In genomic region chr3:129827765-129828164, GRCh38 we compare ENCODE assay signal across 9 cellular contexts.
DNase-seq lines count a peak whose midpoint lies in the region; ATAC-seq and TF ChIP-seq lines count a peak whose summit lies in the region.
"Had no signal": no experiment of that assay in that cellular context is flagged by ENCODE, and none has a peak within 500 bp of the region (broad histone marks: within the 10 kb centered on the region; RNA-seq: fewer than 3 reads in every experiment).

No MANE protein-coding gene starts in this region.

- no peaks in the 10 kb centered on the region for H3K36me3 ChIP-seq in uterus

- TF ChIP-seq CTCF in GM10266 (IDR thresholded peaks at IDR 0.05; ENCODE audit: control insufficient read depth, insufficient read depth, low read depth, missing control alignments) (no peak), uterus (IDR thresholded peaks at IDR 0.05) (no peak)

- intact Hi-C loops in uterus (cut with DNase I; ENCODE audit: low total_unique reads) = loop anchor here (10.0 kb wide), 1 partner anchor 343 kb away; no protein-coding TSS in a partner anchor

- no peak overlapping the region for H3K27ac ChIP-seq in uterus

- no peak for TF ChIP-seq POLR2A in uterus (IDR thresholded peaks at IDR 0.05)

- peak; percentile 57 for ATAC-seq in GM21526 (IDR thresholded peaks at IDR 0.05; ENCODE audit: low FRiP score, unreplicated experiment)
- ATAC-seq: left colon had no signal

- no peaks in the 10 kb centered on the region for H3K4me1 ChIP-seq in uterus

- DNase-seq in GM10266 (ENCODE audit: extremely low spot score) (peak; percentile 22), MV-4-11 (lab: John Stamatoyannopoulos, UW) (peak; percentile 41), ACHN (no peak), uterus (no peak), RPMI8226 (no peak), NCI-H2196 (lab: John Stamatoyannopoulos, UW; ENCODE audit: unreplicated experiment) (no peak)
- DNase-seq in effector CD4-positive, alpha-beta T cell = peak; percentile 14

- in situ Hi-C loops in ACHN (cut with HindIII; ENCODE audit: low pct_ligation_motif_present, low pct_unique_long_range_greater_than_20kb, low sequenced_read_pairs) = loop anchor here (25.0 kb wide), 1 partner anchor 165 kb away; no protein-coding TSS in a partner anchor

- no peaks in the 10 kb centered on the region for H3K27me3 ChIP-seq in uterus

- H3K4me3 ChIP-seq in uterus = no peak overlapping the region

- no peaks in the 10 kb centered on the region for H3K9me3 ChIP-seq in uterus

Comparison
In these comparisons a context has a peak if more than half of its experiments do, and no peak if none do; other contexts are left out.
1. DNase-seq: peak in GM10266 (single experiment), MV-4-11 (single experiment) and effector CD4-positive, alpha-beta T cell (single experiment); none in ACHN (single experiment), uterus (0 of 2), RPMI8226 (single experiment) and NCI-H2196 (single experiment).